In the genomic region with DNA sequence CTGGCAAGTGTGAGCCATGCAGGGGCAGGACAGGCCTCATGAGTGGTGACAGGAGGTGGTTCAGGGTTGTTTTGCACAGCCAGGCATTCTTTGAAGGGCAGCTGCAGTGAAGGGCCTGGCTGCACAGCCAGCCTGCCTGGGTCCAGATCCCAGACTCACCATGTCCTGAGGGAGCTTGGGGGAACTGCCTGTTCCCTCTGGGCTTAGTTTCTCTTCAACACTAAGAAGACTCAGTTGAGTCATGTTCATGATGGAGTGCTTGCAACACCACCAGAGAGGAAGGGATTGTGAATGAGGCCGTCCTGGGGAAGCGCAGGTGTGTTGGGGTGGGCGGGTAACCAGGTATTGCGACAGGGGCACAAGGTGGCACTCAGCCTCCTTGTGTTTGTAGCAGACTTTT, we compare ENCODE assay signal across 23 cellular contexts.
DNase-seq lines count a peak whose midpoint lies in the region; ATAC-seq and TF ChIP-seq lines count a peak whose summit lies in the region.
"Had no signal": no experiment of that assay in that cellular context is flagged by ENCODE, and none has a peak within 500 bp of the region (broad histone marks: within the 10 kb centered on the region; RNA-seq: fewer than 3 reads in every experiment).

No MANE protein-coding gene starts in this region.

- DNase-seq in SIG-M5 treated with dmso at 0.1 percent for 504 hours (lab: John Stamatoyannopoulos, UW; ENCODE audit: unreplicated experiment) = peak; percentile 49
- DNase-seq in SIG-M5 (lab: John Stamatoyannopoulos, UW) = no peak
- peak; percentile 31 for DNase-seq in LHCN-M2 (ENCODE audit: low read depth)
- peak; percentile 91 for DNase-seq in epithelial cell of esophagus (ENCODE audit: low read depth)
- DNase-seq in skeletal muscle cell (ENCODE audit: low read depth) = peak; percentile 58
- DNase-seq in NCI-H1092 (lab: John Stamatoyannopoulos, UW) = no peak
- DNase-seq in ovary = no peak
- DNase-seq: ACHN; activated CD4-positive, CD25-positive, alpha-beta regulatory T cell treated with anti-CD3 and anti-CD28 coated beads, Interleukin-2, amount 50 U/mL, for 72 hours; activated CD8-positive, alpha-beta memory T cell treated with anti-CD3 and anti-CD28 coated beads for 24 hours; CD4-positive, alpha-beta memory T cell; DMS79 treated with DMSO at 0.1 percent for 48 hours; HFFc6; Karpas-422; naive thymus-derived CD8-positive, alpha-beta T cell; NCI-H187 treated with DMSO at 0.1 percent for 48 hours; stimulated activated CD4-positive, alpha-beta T cell treated with anti-CD3 and anti-CD28 coated beads, Interleukin-15, amount 100 ng/mL, for 24 hours; stimulated activated naive B cell treated with anti-CD40 and anti-IgM and Interleukin-4, amounts not matched to agents 10 μg/mL and 1 μg/mL and 100 μg/mL, for 72 hours; tibial artery had no signal

- intact Hi-C loops in ovary (cut with DNase I) = no loop called here

- H3K27ac ChIP-seq in ovary = no peak overlapping the region
- H3K27ac ChIP-seq: cardiac muscle cell, esophagus muscularis mucosa, tibial artery had no signal

- peak; percentile 2 for TF ChIP-seq CTCF in epithelial cell of esophagus (IDR thresholded peaks at IDR 0.05; ENCODE audit: insufficient read depth, low read depth, low read length, missing control alignments)
- TF ChIP-seq CTCF in ovary (IDR thresholded peaks at IDR 0.05) = no peak

- no peak for TF ChIP-seq EP300 in ovary (IDR thresholded peaks at IDR 0.05)

- peaks cover 9% of the 10 kb centered on the region for H3K4me1 ChIP-seq in ovary (ENCODE audit: insufficient read depth)

- TF ChIP-seq POLR2A in ovary (IDR thresholded peaks at IDR 0.05) = no peak

- ATAC-seq in HG03521 (IDR thresholded peaks at IDR 0.05; ENCODE audit: unreplicated experiment) = no peak
- ATAC-seq: activated T-helper 17 cell treated with anti-CD3 and anti-CD28 coated beads, Interleukin-2, amount 50 U/mL, for 72 hours; naive thymus-derived CD8-positive, alpha-beta T cell; stimulated activated naive B cell treated with anti-CD40 and anti-IgM and Interleukin-4, amounts not matched to agents 10 μg/mL and 1 μg/mL and 100 μg/mL, for 72 hours had no signal

- no peaks in the 10 kb centered on the region for H3K36me3 ChIP-seq in ovary
- H3K36me3 ChIP-seq: cardiac muscle cell, esophagus muscularis mucosa, tibial artery had no signal

- WGBS in ovary, 3 donors = 95 to 99% (median 96%) methylated on average over 4 of the region's 4 CpGs

- H3K27me3 ChIP-seq in ovary = no peaks in the 10 kb centered on the region
- H3K27me3 ChIP-seq: cardiac muscle cell had no signal

- H3K4me3 ChIP-seq in epithelial cell of esophagus (ENCODE audit: low read length) = no peak overlapping the region
- no peak overlapping the region for H3K4me3 ChIP-seq in skeletal muscle cell (ENCODE audit: low read depth, low read length)
- no peak overlapping the region for H3K4me3 ChIP-seq in ovary
- H3K4me3 ChIP-seq: cardiac muscle cell, esophagus muscularis mucosa, tibial artery had no signal

- no peaks in the 10 kb centered on the region for H3K9me3 ChIP-seq in ovary
- H3K9me3 ChIP-seq: esophagus muscularis mucosa, tibial artery had no signal

Comparison
In these comparisons a context has a peak if more than half of its experiments do, and no peak if none do; other contexts are left out.
1. DNase-seq: peak in SIG-M5 treated with dmso at 0.1 percent for 504 hours (single experiment), LHCN-M2 (single experiment), epithelial cell of esophagus (single experiment) and skeletal muscle cell (single experiment); none in SIG-M5 (single experiment), NCI-H1092 (single experiment) and ovary (0 of 5).